ENCODE assay signal across 10 cellular contexts in genomic region chr15:38531509-38531908, GRCh38. TPM values are rescaled to one million over a fixed set of nuclear protein-coding genes. Genes with fewer than 3 reads are reported as not detected.
DNase-seq lines count a peak whose midpoint lies in the region; ATAC-seq and TF ChIP-seq lines count a peak whose summit lies in the region.
"Had no signal": no experiment of that assay in that cellular context is flagged by ENCODE, and none has a peak within 500 bp of the region (broad histone marks: within the 10 kb centered on the region; RNA-seq: fewer than 3 reads in every experiment).

No MANE protein-coding gene starts in this region.

- H3K56ac ChIP-seq in H9 (ENCODE audit: insufficient read length, low read depth, low read length): no peak overlapping the region

- H3K79me1 ChIP-seq in H9 (ENCODE audit: insufficient read depth, low read depth, low read length, poor library complexity, severe bottlenecking): no peaks in the 10 kb centered on the region

- peak overlapping the region; percentile 88 for H3K27ac Mint-ChIP-seq in activated naive CD4-positive, alpha-beta T cell treated with anti-CD3 and anti-CD28 coated beads, Interleukin-2, amount 50 U/mL, for 24 hours
- H3K27ac Mint-ChIP-seq in activated CD4-positive, alpha-beta memory T cell treated with anti-CD3 and anti-CD28 coated beads for 36 hours: peak overlapping the region; percentile 61
- no peak overlapping the region; a peak in 1 of 7 replicates for H3K27ac Mint-ChIP-seq in H9
- H3K27ac Mint-ChIP-seq: GM23338 had no signal

- no peak for TF ChIP-seq EP300 in suprapubic skin (IDR thresholded peaks at IDR 0.05)

- no peak overlapping the region for H3K9ac ChIP-seq in H9 (ENCODE audit: extremely low read depth, insufficient read length, low read length)

- H3K14ac ChIP-seq in H9 (ENCODE audit: insufficient read depth, low read length): no peak overlapping the region

- H3K23me2 ChIP-seq in H9 (ENCODE audit: insufficient read length, low read depth, low read length, poor library complexity, severe bottlenecking): no peaks in the 10 kb centered on the region

- no peak overlapping the region for H2BK20ac ChIP-seq in H9 (ENCODE audit: low read depth, low read length, poor library complexity, severe bottlenecking)

- H3K23ac ChIP-seq in H9 (ENCODE audit: insufficient read length, low read depth, low read length): no peak overlapping the region

- H4K20me1 ChIP-seq in H9 (ENCODE audit: control insufficient read depth, insufficient read depth, insufficient read length): no peaks in the 10 kb centered on the region

- no peak for ATAC-seq in Right ventricle myocardium inferior
- ATAC-seq: GM23338, right cardiac atrium had no signal

- intact Hi-C loops in activated CD4-positive, alpha-beta memory T cell treated with anti-CD3 and anti-CD28 coated beads for 36 hours (cut with micrococcal nuclease): no loop called here
- intact Hi-C loops in Right ventricle myocardium inferior (cut with DNase I): no loop called here

- H3K4me3 Mint-ChIP-seq in activated naive CD4-positive, alpha-beta T cell treated with anti-CD3 and anti-CD28 coated beads, Interleukin-2, amount 50 U/mL, for 24 hours: no peak overlapping the region
- no peak overlapping the region for H3K4me3 Mint-ChIP-seq in activated CD4-positive, alpha-beta memory T cell treated with anti-CD3 and anti-CD28 coated beads for 36 hours
- H3K4me3 Mint-ChIP-seq in H9: no peak overlapping the region
- H3K4me3 Mint-ChIP-seq: GM23338 had no signal

- no peak overlapping the region for H3K4ac ChIP-seq in H9 (ENCODE audit: low read depth, low read length)

- no peak for TF ChIP-seq POLR2A in suprapubic skin (IDR thresholded peaks at IDR 0.05)

- POLR2A ChIA-PET in activated CD4-positive, alpha-beta memory T cell treated with anti-CD3 and anti-CD28 coated beads for 36 hours (lab: Charles Lee): interaction anchor here (0.5 to 1.8 kb wide), 3 partner anchors 12 to 160 kb away, joined by 3 to 5 read pairs (median 3); no protein-coding TSS in a partner anchor

- DNase-seq in activated naive CD4-positive, alpha-beta T cell (lab: John Stamatoyannopoulos, UW): no peak
- no peak for DNase-seq in activated CD4-positive, alpha-beta memory T cell treated with anti-CD3 and anti-CD28 coated beads for 36 hours
- DNase-seq in fibroblast of mammary gland (ENCODE audit: low read depth): peak; percentile 54
- DNase-seq in suprapubic skin (ENCODE audit: low spot score in 2 of 2): no peak
- no peak for DNase-seq in H9
- no peak for DNase-seq in Right ventricle myocardium inferior (ENCODE audit: missing footprints)
- no peak for DNase-seq in NCI-H1930 (lab: John Stamatoyannopoulos, UW)
- DNase-seq: right cardiac atrium had no signal

- H4K5ac ChIP-seq in H9 (ENCODE audit: insufficient read length, low read depth, low read length): no peak overlapping the region

- H3K27me3 ChIP-seq in suprapubic skin (no peaks in the 10 kb centered on the region), H9 (ENCODE audit: insufficient read depth, low read length) (no peaks in the 10 kb centered on the region)

- no peak overlapping the region for H4K91ac ChIP-seq in H9 (ENCODE audit: insufficient read length, low read depth, low read length)

- H3K4me1 Mint-ChIP-seq in activated naive CD4-positive, alpha-beta T cell treated with anti-CD3 and anti-CD28 coated beads, Interleukin-2, amount 50 U/mL, for 24 hours: peaks cover 100% of the 10 kb centered on the region
- peaks cover 98% of the 10 kb centered on the region for H3K4me1 Mint-ChIP-seq in activated CD4-positive, alpha-beta memory T cell treated with anti-CD3 and anti-CD28 coated beads for 36 hours (ENCODE audit: low read depth)
- peaks cover 0 to 7% of the 10 kb centered on the region in 2 experiments; a peak in 2 of 4 replicates for H3K4me1 Mint-ChIP-seq in H9

- no peak overlapping the region for H3T11ph ChIP-seq in H9 (ENCODE audit: low read length)

- H3K27ac ChIP-seq in suprapubic skin (peak overlapping the region; percentile 66), H9 (ENCODE audit: insufficient read length, low read depth, low read length) (no peak overlapping the region)

- peaks cover 33% of the 10 kb centered on the region for H3K36me3 Mint-ChIP-seq in activated naive CD4-positive, alpha-beta T cell treated with anti-CD3 and anti-CD28 coated beads, Interleukin-2, amount 50 U/mL, for 24 hours
- peaks cover 80% of the 10 kb centered on the region for H3K36me3 Mint-ChIP-seq in activated CD4-positive, alpha-beta memory T cell treated with anti-CD3 and anti-CD28 coated beads for 36 hours
- H3K36me3 Mint-ChIP-seq in H9 (ENCODE audit: insufficient read depth in 1 of 3, low read depth in 3 of 3): no peaks in the 10 kb centered on the region

- no peak overlapping the region for H2BK120ac ChIP-seq in H9 (ENCODE audit: low read depth, low read length, poor library complexity, severe bottlenecking)

- no peak overlapping the region for H2BK15ac ChIP-seq in H9 (ENCODE audit: low read depth, low read length)

- H3K27me3 Mint-ChIP-seq in activated naive CD4-positive, alpha-beta T cell treated with anti-CD3 and anti-CD28 coated beads, Interleukin-2, amount 50 U/mL, for 24 hours: no peaks in the 10 kb centered on the region
- H3K27me3 Mint-ChIP-seq in activated CD4-positive, alpha-beta memory T cell treated with anti-CD3 and anti-CD28 coated beads for 36 hours: no peaks in the 10 kb centered on the region
- no peaks in the 10 kb centered on the region; the same call in 1 of the 2 replicates for H3K27me3 Mint-ChIP-seq in H9 (ENCODE audit: low read depth)

- peaks cover 18% of the 10 kb centered on the region for H3K4me1 ChIP-seq in suprapubic skin
- H3K4me1 ChIP-seq in H9 (ENCODE audit: insufficient read depth, low read length): no peaks in the 10 kb centered on the region

- H2AK5ac ChIP-seq in H9 (ENCODE audit: insufficient read length, low read length): no peak overlapping the region

- peaks cover 9% of the 10 kb centered on the region for H3K9me3 Mint-ChIP-seq in activated naive CD4-positive, alpha-beta T cell treated with anti-CD3 and anti-CD28 coated beads, Interleukin-2, amount 50 U/mL, for 24 hours
- no peaks in the 10 kb centered on the region for H3K9me3 Mint-ChIP-seq in activated CD4-positive, alpha-beta memory T cell treated with anti-CD3 and anti-CD28 coated beads for 36 hours
- H3K9me3 Mint-ChIP-seq in H9: no peaks in the 10 kb centered on the region
- H3K9me3 Mint-ChIP-seq: GM23338 had no signal

- H2AFZ ChIP-seq in H9 (ENCODE audit: low read length): no peak overlapping the region
- H2AFZ ChIP-seq: GM23338 had no signal

- no peaks in the 10 kb centered on the region for H3K79me2 ChIP-seq in H9 (ENCODE audit: insufficient read depth, low read length)

- H4K8ac ChIP-seq in H9 (replicated peaks; ENCODE audit: insufficient read length, low read depth, low read length): no peak overlapping the region

- no peaks in the 10 kb centered on the region for H3K36me3 ChIP-seq in suprapubic skin

- no peak overlapping the region for H3K4me2 ChIP-seq in H9 (ENCODE audit: insufficient read depth, insufficient read length, low read length)
- H3K4me2 ChIP-seq: GM23338 had no signal

- TF ChIP-seq CTCF in fibroblast of mammary gland (conservative IDR thresholded peaks at IDR 0.05; ENCODE audit: control insufficient read depth, insufficient read depth, low read depth, low read length) (no peak), suprapubic skin (IDR thresholded peaks at IDR 0.05) (no peak), H9 (conservative IDR thresholded peaks at IDR 0.05) (no peak)

- CTCF ChIA-PET in activated CD4-positive, alpha-beta memory T cell treated with anti-CD3 and anti-CD28 coated beads for 36 hours (lab: Charles Lee): interaction anchor here (0.9 to 5.3 kb wide), 5 partner anchors 33 to 168 kb away, joined by 3 to 22 read pairs (median 5); no protein-coding TSS in a partner anchor

- no peak overlapping the region for H3K18ac ChIP-seq in H9 (ENCODE audit: insufficient read length, low read depth, low read length)

- WGBS in suprapubic skin: 37% methylated on average over 4 of the region's 4 CpGs
- no CpG with 5 or more reads among the region's 4 CpGs for WGBS in H9 (ENCODE audit: extremely low coverage, insufficient read length, low lambda C conversion rate)

- H3K4me3 ChIP-seq in fibroblast of mammary gland (ENCODE audit: control insufficient read depth, low read depth, low read length): no peak overlapping the region
- no peak overlapping the region for H3K4me3 ChIP-seq in suprapubic skin
- H3K4me3 ChIP-seq: GM23338 had no signal

- H3K9me3 ChIP-seq in suprapubic skin (no peaks in the 10 kb centered on the region), H9 (ENCODE audit: control insufficient read depth, low read depth, low read length) (no peaks in the 10 kb centered on the region)

- H2BK5ac ChIP-seq in H9 (ENCODE audit: insufficient read length, low read length): no peak overlapping the region

- H2BK12ac ChIP-seq in H9 (ENCODE audit: insufficient read length, low read depth, low read length): no peak overlapping the region

RNA-seq across cellular contexts. Expression of gene RASGRP1, which starts 33.1 kb away (rescaled TPM):
- total RNA-seq in activated CD4-positive, alpha-beta memory T cell treated with anti-CD3 and anti-CD28 coated beads for 36 hours: 100 to 1,000 TPM; 167 to 174 TPM
- 10 to 100 TPM; 14.4 to 25.9 (median 18.1) TPM for total RNA-seq in suprapubic skin
- 0.50 and 0.85 TPM in 2 replicates for total RNA-seq in H9 (2021)
- 0.46 TPM for total RNA-seq in Right ventricle myocardium inferior

Comparison
In these comparisons a context has a peak if more than half of its experiments do, and no peak if none do; other contexts are left out.
1. H3K27ac Mint-ChIP-seq: peak in activated naive CD4-positive, alpha-beta T cell treated with anti-CD3 and anti-CD28 coated beads, Interleukin-2, amount 50 U/mL, for 24 hours (single experiment) and activated CD4-positive, alpha-beta memory T cell treated with anti-CD3 and anti-CD28 coated beads for 36 hours (single experiment); none in H9 (0 of 3).